Comparison of ENCODE assay signal across 7 cellular contexts in genomic region chr18:23862071-23862470, GRCh38.
DNase-seq lines count a peak whose midpoint lies in the region; ATAC-seq, FAIRE-seq and TF ChIP-seq lines count a peak whose summit lies in the region.

No MANE protein-coding gene starts in this region.

- no peak for FAIRE-seq in GM12892 (lab: Jason Lieb, UNC)

- no peak overlapping the region for H3K4me3 Mint-ChIP-seq in T-cell

- ATAC-seq in T-cell (replicated peaks in 1 of 4) (no peak), GM18909 (IDR thresholded peaks at IDR 0.05; ENCODE audit: poor library complexity, unreplicated experiment) (no peak)

- peak overlapping the region; percentile 17 to 87 for H3K27ac Mint-ChIP-seq in T-cell

- CTCF ChIA-PET in T-cell (lab: Charles Lee) = interaction anchor here (0.5 to 0.7 kb wide), 4 partner anchors 21 to 291 kb away, joined by 3 read pairs; no protein-coding TSS in a partner anchor

- H3K4me1 ChIP-seq in smooth muscle cell (ENCODE audit: low read depth) = peaks cover 5% of the 10 kb centered on the region

- peak; percentile 53 for DNase-seq in HCEC 1CT
- DNase-seq in T-cell = no peak
- DNase-seq in foreskin fibroblast = peak; percentile 88 to 92
- DNase-seq in smooth muscle cell (lab: John Stamatoyannopoulos, UW; ENCODE audit: unreplicated experiment) = no peak
- DNase-seq in cerebellar nuclear complex (lab: John Stamatoyannopoulos, UW) = no peak
- no peak for DNase-seq in GM12892 (ENCODE audit: insufficient read length)

- WGBS in smooth muscle cell (ENCODE audit: low lambda C conversion rate) = 4% methylated on average over 4 of the region's 4 CpGs

- no peak overlapping the region for H2AFZ ChIP-seq in smooth muscle cell (ENCODE audit: low read depth)

- H3F3A ChIP-seq in smooth muscle cell (ENCODE audit: low read depth) = no peaks in the 10 kb centered on the region

- H3K4me3 ChIP-seq in foreskin fibroblast (ENCODE audit: low read depth in 1 of 2, low read length in 2 of 2) = no peak overlapping the region
- H3K4me3 ChIP-seq in smooth muscle cell = no peak overlapping the region

- no peaks in the 10 kb centered on the region for H3K9me3 ChIP-seq in smooth muscle cell (replicated peaks; ENCODE audit: low read depth)

- H3K9me3 Mint-ChIP-seq in T-cell = no peaks in the 10 kb centered on the region

- H3K4me1 Mint-ChIP-seq in T-cell = peaks cover 40 to 51% (median 46%) of the 10 kb centered on the region in 3 donors

- H3K79me2 ChIP-seq in smooth muscle cell (ENCODE audit: low read depth) = no peaks in the 10 kb centered on the region

- H3K27me3 ChIP-seq in smooth muscle cell (ENCODE audit: low read depth) = no peaks in the 10 kb centered on the region

- POLR2A ChIA-PET in T-cell (lab: Charles Lee) = interaction anchor here in 1 of 2 donors (0.5 kb wide), 1 partner anchor 199 kb away, joined by 3 read pairs; the partner anchor contains the start of gene ANKRD29

- H3K36me3 ChIP-seq in smooth muscle cell (ENCODE audit: low read depth) = no peaks in the 10 kb centered on the region

- no peak for TF ChIP-seq POLR2A in GM12892 (IDR thresholded peaks at IDR 0.05; ENCODE audit: low read depth, low read length)

- peaks cover 0 to 2% of the 10 kb centered on the region in 2 donors for H3K27me3 Mint-ChIP-seq in T-cell

- TF ChIP-seq CTCF in foreskin fibroblast (IDR thresholded peaks at IDR 0.05; ENCODE audit: low read depth, low read length) (no peak), smooth muscle cell (IDR thresholded peaks at IDR 0.05; ENCODE audit: borderline replicate concordance, insufficient read depth, poor library complexity, severe bottlenecking) (no peak)

- H3K36me3 Mint-ChIP-seq in T-cell = no peaks in the 10 kb centered on the region

- H3K4me2 ChIP-seq in smooth muscle cell = peak overlapping the region; percentile 52

- no peaks in the 10 kb centered on the region for H4K20me1 ChIP-seq in smooth muscle cell (ENCODE audit: low read depth)

- H3K27ac ChIP-seq in smooth muscle cell (ENCODE audit: low read depth) = peak overlapping the region; percentile 71

- no peak overlapping the region for H3K9ac ChIP-seq in smooth muscle cell (ENCODE audit: low read depth)

Comparison
In these comparisons a context has a peak if more than half of its experiments do, and no peak if none do; other contexts are left out.
1. DNase-seq: peak in HCEC 1CT (single experiment) and foreskin fibroblast (2 of 2); none in T-cell (0 of 34), smooth muscle cell (single experiment), cerebellar nuclear complex (0 of 2) and GM12892 (single experiment).